8 cellular contexts compared by ENCODE assay signal in the genomic region with DNA sequence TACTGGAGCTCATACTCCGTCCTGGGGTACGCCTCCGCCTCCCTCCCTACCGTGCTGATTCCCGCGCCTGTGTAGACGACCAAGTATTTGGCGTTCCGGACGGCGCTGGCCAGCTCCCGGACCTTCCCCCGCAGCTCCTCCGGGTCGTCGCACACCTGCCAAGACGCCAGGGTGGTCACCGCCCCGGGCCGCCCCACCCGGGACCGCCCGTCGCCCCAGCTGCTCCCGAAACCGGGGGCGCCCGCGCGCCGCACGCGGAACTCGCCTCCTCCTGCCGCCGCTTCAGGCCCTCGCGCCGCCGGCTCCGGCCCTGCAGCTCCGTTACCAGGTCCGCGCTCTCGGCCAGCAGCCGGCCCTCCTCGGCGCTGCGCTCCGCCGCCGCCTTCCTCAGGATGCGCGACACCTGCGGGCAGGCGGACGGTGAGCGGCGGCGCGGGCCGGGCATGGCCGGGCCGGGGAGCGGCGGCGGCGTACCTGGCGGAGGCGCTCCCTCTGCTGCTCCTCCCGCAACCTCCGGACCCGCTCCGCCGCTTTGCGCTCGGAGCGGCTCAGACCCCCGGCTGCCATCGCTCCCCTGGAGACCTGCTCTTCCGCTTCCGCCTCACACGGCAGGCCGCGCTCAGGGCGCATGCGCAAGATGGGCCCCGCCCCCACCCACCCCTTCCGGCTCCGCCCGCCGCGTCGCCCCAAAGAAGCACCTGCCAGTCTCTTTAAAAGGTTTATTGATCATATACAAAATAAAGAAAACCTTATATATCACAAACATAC. TPM values are rescaled to one million over a fixed set of nuclear protein-coding genes. Genes with fewer than 3 reads are reported as not detected.
DNase-seq lines count a peak whose midpoint lies in the region; ATAC-seq and TF ChIP-seq lines count a peak whose summit lies in the region.

A gene with protein sequence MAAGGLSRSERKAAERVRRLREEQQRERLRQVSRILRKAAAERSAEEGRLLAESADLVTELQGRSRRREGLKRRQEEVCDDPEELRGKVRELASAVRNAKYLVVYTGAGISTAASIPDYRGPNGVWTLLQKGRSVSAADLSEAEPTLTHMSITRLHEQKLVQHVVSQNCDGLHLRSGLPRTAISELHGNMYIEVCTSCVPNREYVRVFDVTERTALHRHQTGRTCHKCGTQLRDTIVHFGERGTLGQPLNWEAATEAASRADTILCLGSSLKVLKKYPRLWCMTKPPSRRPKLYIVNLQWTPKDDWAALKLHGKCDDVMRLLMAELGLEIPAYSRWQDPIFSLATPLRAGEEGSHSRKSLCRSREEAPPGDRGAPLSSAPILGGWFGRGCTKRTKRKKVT (minus strand): TSS at position 612 of the 768 bp plus-strand sequence. CDS start 45 bp downstream, at position 567.

- peak; percentile 46 for ATAC-seq in HG03039 (IDR thresholded peaks at IDR 0.05; ENCODE audit: unreplicated experiment)
- no peak for ATAC-seq in HG02588 (IDR thresholded peaks at IDR 0.05; ENCODE audit: unreplicated experiment)

- DNase-seq in GM13977 (ENCODE audit: low spot score): peak; percentile 99
- peak; percentile 74 for DNase-seq in NCI-H2171 (lab: John Stamatoyannopoulos, UW)
- peak; percentile 75 for DNase-seq in MCF 10A (ENCODE audit: unreplicated experiment)

- intact Hi-C loops in MCF 10A (cut with micrococcal nuclease): loop anchor here (10.0 kb wide), 1 partner anchor 53 kb away; a partner anchor contains a TSS

- CTCF ChIA-PET in MCF 10A (lab: Yijun Ruan, JAX): interaction anchor here (0.6 kb wide), 3 partner anchors 104 to 1279 kb away, joined by 3 to 4 read pairs (median 3); no protein-coding TSS in a partner anchor

- TF ChIP-seq CTCF in GM13977 (IDR thresholded peaks at IDR 0.05; ENCODE audit: extremely low read depth, insufficient read depth, missing control alignments) (no peak), VCaP (conservative IDR thresholded peaks at IDR 0.05) (no peak), MCF 10A (IDR thresholded peaks at IDR 0.05; ENCODE audit: unreplicated experiment) (no peak)

- H3K27ac ChIP-seq in VCaP (peak within 1 kb of the TSS; percentile 81), iPS-20b (ENCODE audit: low read length) (no peak within 1 kb of the TSS), skin epidermis (peak within 1 kb of the TSS; percentile 38 to 89 (median 83))

- peak within 1 kb of the TSS; percentile 87 for H3K27ac Mint-ChIP-seq in MCF 10A (ENCODE audit: low read depth, unreplicated experiment)

- H3K27me3 Mint-ChIP-seq in MCF 10A (ENCODE audit: insufficient read depth, unreplicated experiment): no peaks in the 10 kb centered on the region

- no TSS peak for BruUV-seq in MCF 10A (replicated peaks; lab: Mats Ljungman, UMichigan)

- peak within 1 kb of the TSS; percentile 64 for H3K4me3 ChIP-seq in iPS-20b (ENCODE audit: low read length)
- H3K4me3 ChIP-seq in skin epidermis: peak within 1 kb of the TSS; percentile 61 to 99 (median 91)

- H3K4me1 Mint-ChIP-seq in MCF 10A (ENCODE audit: insufficient read depth, unreplicated experiment): peaks cover 27% of the 10 kb centered on the region

- H3K4me1 ChIP-seq in iPS-20b (ENCODE audit: insufficient read depth, low read length): peaks cover 6% of the 10 kb centered on the region; the same call in 1 of the 2 replicates

- POLR2A ChIA-PET in MCF 10A (lab: Yijun Ruan, JAX): interaction anchor here (0.7 to 2.8 kb wide), 18 partner anchors 9 to 364 kb away, joined by 3 to 59 read pairs (median 4); a partner anchor contains a TSS

- H3K9me3 ChIP-seq in iPS-20b (ENCODE audit: insufficient read depth, low read depth, low read length): no peaks in the 10 kb centered on the region

- no peaks in the 10 kb centered on the region for H3K9me3 Mint-ChIP-seq in MCF 10A (ENCODE audit: unreplicated experiment)

- H3K9ac ChIP-seq in iPS-20b (ENCODE audit: low read depth, low read length): peak within 1 kb of the TSS; percentile 50; the same call in 1 of the 2 replicates

- H3K4me3 Mint-ChIP-seq in MCF 10A (ENCODE audit: unreplicated experiment): peak within 1 kb of the TSS; percentile 87

- H3K36me3 ChIP-seq in iPS-20b (ENCODE audit: insufficient read depth, low read depth, low read length): peaks cover 66% of the 10 kb centered on the region

- no peaks in the 10 kb centered on the region for H3K27me3 ChIP-seq in iPS-20b (ENCODE audit: insufficient read depth, low read length)

- peaks cover 64% of the 10 kb centered on the region for H3K36me3 Mint-ChIP-seq in MCF 10A (ENCODE audit: insufficient read depth, unreplicated experiment)

- in situ Hi-C loops in GM13977 (cut with MboI; ENCODE audit: low pct_unique_long_range_greater_than_20kb, low sequenced_read_pairs, unreplicated experiment): no loop called here

RNA-seq across cellular contexts. Expression of the gene that starts here (rescaled TPM):
- 36.6 and 44.8 TPM in 2 replicates for total RNA-seq in MCF 10A (2022)
